ENCODE assay signal across 23 cellular contexts in genomic region chr9:23799521-23799920, GRCh38. TPM values are rescaled to one million over a fixed set of nuclear protein-coding genes. Genes with fewer than 3 reads are reported as not detected.
DNase-seq lines count a peak whose midpoint lies in the region; ATAC-seq and TF ChIP-seq lines count a peak whose summit lies in the region.
"Had no signal": no experiment of that assay in that cellular context is flagged by ENCODE, and none has a peak within 500 bp of the region (broad histone marks: within the 10 kb centered on the region; RNA-seq: fewer than 3 reads in every experiment).

No MANE protein-coding gene starts in this region.

- H3K4me1 Mint-ChIP-seq in GM23338 (peaks cover 85% of the 10 kb centered on the region), progenitor cell of endocrine pancreas (ENCODE audit: low read depth) (no peaks in the 10 kb centered on the region), natural killer cell (no peaks in the 10 kb centered on the region), T-cell (no peaks in the 10 kb centered on the region)
- H3K4me1 Mint-ChIP-seq in activated T-helper 17 cell treated with anti-CD3 and anti-CD28 coated beads, Interleukin-2, amount 50 U/mL, for 72 hours: no peaks in the 10 kb centered on the region
- H3K4me1 Mint-ChIP-seq: CD14-positive monocyte; CD8-positive, alpha-beta memory T cell had no signal

- H3K36me3 Mint-ChIP-seq in GM23338 (ENCODE audit: low read depth) (no peaks in the 10 kb centered on the region), progenitor cell of endocrine pancreas (ENCODE audit: insufficient read depth) (no peaks in the 10 kb centered on the region), natural killer cell (no peaks in the 10 kb centered on the region), T-cell (no peaks in the 10 kb centered on the region)
- H3K36me3 Mint-ChIP-seq in activated T-helper 17 cell treated with anti-CD3 and anti-CD28 coated beads, Interleukin-2, amount 50 U/mL, for 72 hours (ENCODE audit: low read depth): no peaks in the 10 kb centered on the region
- H3K36me3 Mint-ChIP-seq: CD14-positive monocyte; CD8-positive, alpha-beta memory T cell had no signal

- H3K4me2 ChIP-seq in GM23338: peak overlapping the region; percentile 58
- H3K4me2 ChIP-seq: A549; BLaER1 treated with 17β-estradiol and CSF1 and Interleukin-3, amounts not matched to agents 10 nM and 100 nM had no signal

- H3F3A ChIP-seq in GM23338 (replicated peaks; ENCODE audit: low read depth): no peaks in the 10 kb centered on the region

- in situ Hi-C loops in HAP-1 (cut with MboI; ENCODE audit: low sequenced_read_pairs): no loop called here

- H3K27me3 Mint-ChIP-seq in GM23338 (ENCODE audit: insufficient read depth, low read depth, poor library complexity): peaks cover 2% of the 10 kb centered on the region
- no peaks in the 10 kb centered on the region for H3K27me3 Mint-ChIP-seq in progenitor cell of endocrine pancreas
- H3K27me3 Mint-ChIP-seq in natural killer cell (ENCODE audit: low read depth in 2 of 2): no peaks in the 10 kb centered on the region
- no peaks in the 10 kb centered on the region for H3K27me3 Mint-ChIP-seq in activated T-helper 17 cell treated with anti-CD3 and anti-CD28 coated beads, Interleukin-2, amount 50 U/mL, for 72 hours
- no peaks in the 10 kb centered on the region for H3K27me3 Mint-ChIP-seq in T-cell
- H3K27me3 Mint-ChIP-seq: CD4-positive, alpha-beta T cell; CD8-positive, alpha-beta memory T cell had no signal

- peaks cover 41% of the 10 kb centered on the region for H4K20me1 ChIP-seq in GM23338 (replicated peaks; ENCODE audit: insufficient read depth)
- H4K20me1 ChIP-seq: BLaER1 treated with 17β-estradiol and CSF1 and Interleukin-3, amounts not matched to agents 10 nM and 100 nM had no signal

- H3K9me3 Mint-ChIP-seq in GM23338 (no peaks in the 10 kb centered on the region), progenitor cell of endocrine pancreas (ENCODE audit: low read depth) (no peaks in the 10 kb centered on the region), natural killer cell (peaks cover 9 to 13% of the 10 kb centered on the region in 2 donors), T-cell (peaks cover 5 to 10% (median 8%) of the 10 kb centered on the region in 3 donors)
- H3K9me3 Mint-ChIP-seq in activated T-helper 17 cell treated with anti-CD3 and anti-CD28 coated beads, Interleukin-2, amount 50 U/mL, for 72 hours: peaks cover 11% of the 10 kb centered on the region

- H3K4me1 ChIP-seq in GM23338 (ENCODE audit: insufficient read depth): peaks cover 88% of the 10 kb centered on the region
- peaks cover 21% of the 10 kb centered on the region for H3K4me1 ChIP-seq in HAP-1
- H3K4me1 ChIP-seq in ectodermal cell (ENCODE audit: control insufficient read depth, insufficient read depth, low read length): peaks cover 19% of the 10 kb centered on the region
- H3K4me1 ChIP-seq: A549; BE2C; BLaER1 treated with 17β-estradiol and CSF1 and Interleukin-3, amounts not matched to agents 10 nM and 100 nM had no signal

- TF ChIP-seq CTCF in GM23338 (conservative IDR thresholded peaks at IDR 0.05; ENCODE audit: low read depth in 2 of 2) (no peak), progenitor cell of endocrine pancreas (IDR thresholded peaks at IDR 0.05; ENCODE audit: unreplicated experiment) (no peak), natural killer cell (IDR thresholded peaks at IDR 0.05) (no peak)

- H3K9me3 ChIP-seq in HAP-1 (no peaks in the 10 kb centered on the region), ectodermal cell (ENCODE audit: control insufficient read depth, low read length) (no peaks in the 10 kb centered on the region)
- H3K9me3 ChIP-seq: A549; BE2C; BLaER1 treated with 17β-estradiol and CSF1 and Interleukin-3, amounts not matched to agents 10 nM and 100 nM had no signal

- H3K4me3 ChIP-seq in GM23338 (no peak overlapping the region), HAP-1 (no peak overlapping the region), ectodermal cell (ENCODE audit: insufficient read depth, low read depth, low read length) (no peak overlapping the region)
- H3K4me3 ChIP-seq: A549; BLaER1 treated with 17β-estradiol and CSF1 and Interleukin-3, amounts not matched to agents 10 nM and 100 nM; GM12878; GM23248 had no signal

- H3K27me3 ChIP-seq in GM23338 (ENCODE audit: insufficient read depth): no peaks in the 10 kb centered on the region
- no peaks in the 10 kb centered on the region for H3K27me3 ChIP-seq in HAP-1 (ENCODE audit: low read depth)
- no peaks in the 10 kb centered on the region for H3K27me3 ChIP-seq in ectodermal cell (ENCODE audit: control insufficient read depth, insufficient read depth, low read length, poor library complexity, severe bottlenecking)
- H3K27me3 ChIP-seq: BE2C; BLaER1 treated with 17β-estradiol and CSF1 and Interleukin-3, amounts not matched to agents 10 nM and 100 nM had no signal

- CTCF ChIA-PET in T-cell (lab: Charles Lee): interaction anchor here in 1 of 2 donors (0.6 kb wide), 1 partner anchor 23 kb away, joined by 3 read pairs; no protein-coding TSS in a partner anchor

- no peak overlapping the region for H3K27ac Mint-ChIP-seq in GM23338
- peak overlapping the region; percentile 6 for H3K27ac Mint-ChIP-seq in progenitor cell of endocrine pancreas
- H3K27ac Mint-ChIP-seq in natural killer cell: no peak overlapping the region
- no peak overlapping the region for H3K27ac Mint-ChIP-seq in activated T-helper 17 cell treated with anti-CD3 and anti-CD28 coated beads, Interleukin-2, amount 50 U/mL, for 72 hours
- no peak overlapping the region for H3K27ac Mint-ChIP-seq in T-cell
- H3K27ac Mint-ChIP-seq: CD14-positive monocyte; CD4-positive, alpha-beta T cell; CD8-positive, alpha-beta memory T cell had no signal

- ATAC-seq in GM23338: no peak
- no peak for ATAC-seq in natural killer cell
- ATAC-seq in activated T-helper 17 cell treated with anti-CD3 and anti-CD28 coated beads, Interleukin-2, amount 50 U/mL, for 72 hours (replicated peaks): no peak
- no peak for ATAC-seq in T-cell (replicated peaks in 1 of 4)
- ATAC-seq: A549, GM12878 had no signal

- intact Hi-C loops in natural killer cell (cut with micrococcal nuclease): no loop called here

- H3K27ac ChIP-seq in GM23338 (ENCODE audit: low read depth) (no peak overlapping the region), ectodermal cell (ENCODE audit: insufficient read depth, low read depth, low read length, poor library complexity, severe bottlenecking) (peak overlapping the region; percentile 2)
- H3K27ac ChIP-seq: A549; BLaER1 treated with 17β-estradiol and CSF1 and Interleukin-3, amounts not matched to agents 10 nM and 100 nM; GM23248 had no signal

- H3K36me3 ChIP-seq in GM23338 (ENCODE audit: insufficient read depth): no peaks in the 10 kb centered on the region
- H3K36me3 ChIP-seq in HAP-1 (replicated peaks): no peaks in the 10 kb centered on the region; the same call in 1 of the 2 replicates
- H3K36me3 ChIP-seq in ectodermal cell (ENCODE audit: control insufficient read depth, insufficient read depth, low read length): no peaks in the 10 kb centered on the region
- H3K36me3 ChIP-seq: BE2C; BLaER1 treated with 17β-estradiol and CSF1 and Interleukin-3, amounts not matched to agents 10 nM and 100 nM had no signal

- H3K4me3 Mint-ChIP-seq in GM23338 (no peak overlapping the region), progenitor cell of endocrine pancreas (ENCODE audit: low read depth) (no peak overlapping the region), natural killer cell (no peak overlapping the region), T-cell (no peak overlapping the region)
- no peak overlapping the region for H3K4me3 Mint-ChIP-seq in activated T-helper 17 cell treated with anti-CD3 and anti-CD28 coated beads, Interleukin-2, amount 50 U/mL, for 72 hours
- H3K4me3 Mint-ChIP-seq: CD14-positive monocyte; CD4-positive, alpha-beta T cell; CD8-positive, alpha-beta memory T cell had no signal

- H3K9me2 ChIP-seq in GM23338 (ENCODE audit: insufficient read depth): no peaks in the 10 kb centered on the region

- DNase-seq in GM23338 (ENCODE audit: low spot score): no peak
- peak; percentile 23 to 66 for DNase-seq in HAP-1 (ENCODE audit: low spot score in 2 of 2)
- no peak for DNase-seq in progenitor cell of endocrine pancreas (ENCODE audit: low spot score, unreplicated experiment)
- DNase-seq in natural killer cell: no peak
- no peak for DNase-seq in T-cell
- DNase-seq: 8988T; ACHN; AML-193; BE2C; CD4-positive, alpha-beta T cell; CD8-positive, alpha-beta memory T cell; DMS 273 treated with DMSO at 0.1 percent for 48 hours; DMS79; EL; GDM1; GM23248; HCEC 1CT had no signal

- POLR2A ChIA-PET in T-cell (lab: Charles Lee): no interaction called here

- peaks cover 100% of the 10 kb centered on the region for H3K79me2 ChIP-seq in GM23338 (replicated peaks; ENCODE audit: insufficient read depth)

- no peak overlapping the region for H2AFZ ChIP-seq in GM23338
- H2AFZ ChIP-seq: GM23248 had no signal

TF ChIP-seq in GM23338, 12 proteins besides CTCF, POLR2A, EP300 and RAD21 (continues in another document):
- TF ChIP-seq STAT1 (IDR thresholded peaks at IDR 0.05; ENCODE audit: unreplicated experiment): no peak
- TF ChIP-seq POLR2AphosphoS5 (IDR thresholded peaks at IDR 0.05; ENCODE audit: low read depth): no peak
- TF ChIP-seq ZNF114 (CRISPR knock-in tag; IDR thresholded peaks at IDR 0.05): no peak
- TF ChIP-seq EZH2 (IDR thresholded peaks at IDR 0.05; ENCODE audit: low read depth, unreplicated experiment): no peak
- no peak for TF ChIP-seq CREB1 (CRISPR knock-in tag; IDR thresholded peaks at IDR 0.05; ENCODE audit: low read depth)
- no peak for TF ChIP-seq EZH2phosphoT487 (IDR thresholded peaks at IDR 0.05; ENCODE audit: unreplicated experiment)
- no peak for TF ChIP-seq NANOG (IDR thresholded peaks at IDR 0.05; ENCODE audit: borderline replicate concordance)
- no peak for TF ChIP-seq ZNF331 (CRISPR knock-in tag; IDR thresholded peaks at IDR 0.05; ENCODE audit: low read depth)

RNA-seq across cellular contexts. Expression of gene ELAVL2, which starts 26.5 kb away (rescaled TPM):
- 39.0 and 42.4 TPM in 2 replicates for total RNA-seq in GM23338 (2014; rRNA removed; shearing (Covaris generic))
- polyA plus RNA-seq in GM23338 (2016; fragmentation: Nextera tagmentation; extraction: Ambion mirVana): 15.3 and 18.6 TPM in 2 replicates
- 11.1 TPM for polyA plus RNA-seq in ectodermal cell (2013, experiment 1 of 4)
- polyA plus RNA-seq in ectodermal cell (2013, experiment 2 of 4): 17.8 TPM
- 10.5 TPM for polyA plus RNA-seq in ectodermal cell (2013, experiment 3 of 4)
- polyA plus RNA-seq in ectodermal cell (2013, experiment 4 of 4): 11.9 TPM
- total RNA-seq in progenitor cell of endocrine pancreas (1.7 and 2.2 TPM in 2 replicates), natural killer cell (not detected), T-cell (under 1 TPM in 1 of 5 donors, not detected in 4; 0.79 TPM)
- not detected for total RNA-seq in activated T-helper 17 cell treated with anti-CD3 and anti-CD28 coated beads, Interleukin-2, amount 50 U/mL, for 72 hours
- total RNA-seq: CD4-positive, alpha-beta T cell; CD8-positive, alpha-beta memory T cell; GM23248 had no signal
- polyA plus RNA-seq: CD14-positive monocyte; CD8-positive, alpha-beta memory T cell had no signal

Comparison
In these comparisons a context has a peak if more than half of its experiments do, and no peak if none do; other contexts are left out.
1. DNase-seq: peak in HAP-1 (2 of 2); none in GM23338 (single experiment), progenitor cell of endocrine pancreas (single experiment), natural killer cell (single experiment) and T-cell (0 of 34).
2. RNA of gene ELAVL2, which starts 26.5 kb away (total RNA-seq): 39.0 to 42.4 TPM in GM23338; 1.7 to 2.2 TPM in progenitor cell of endocrine pancreas, not detected in activated T-helper 17 cell treated with anti-CD3 and anti-CD28 coated beads, Interleukin-2, amount 50 U/mL, for 72 hours, not detected in natural killer cell and 0.79 TPM in T-cell; every median in the first group is over 10 times any median in the second.